ENCODE assay signal across 8 cellular contexts in genomic region chrX:24148535-24149345, GRCh38. TPM values are rescaled to one million over a fixed set of nuclear protein-coding genes. Genes with fewer than 3 reads are reported as not detected.
DNase-seq lines count a peak whose midpoint lies in the region; ATAC-seq, FAIRE-seq and TF ChIP-seq lines count a peak whose summit lies in the region.

No MANE protein-coding gene starts in this region.

- FAIRE-seq in TTC549 (lab: Jason Lieb, UNC) = peak; percentile 90

- H3K27me3 Mint-ChIP-seq in neural progenitor cell (ENCODE audit: insufficient read depth, low read depth) = peaks cover 3% of the 10 kb centered on the region

- H2AFZ ChIP-seq in neural progenitor cell (replicated peaks) = peak overlapping the region; percentile 92

- H3K36me3 ChIP-seq in esophagus muscularis mucosa = no peaks in the 10 kb centered on the region
- peaks cover 3% of the 10 kb centered on the region for H3K36me3 ChIP-seq in neural progenitor cell

- peak overlapping the region; percentile 99 for H3K9ac ChIP-seq in neural progenitor cell

- H3K4me1 ChIP-seq in esophagus muscularis mucosa (peaks cover 52 to 69% (median 59%) of the 10 kb centered on the region in 4 donors), neural progenitor cell (peaks cover 59% of the 10 kb centered on the region)

- 2% methylated on average over 24 of the region's 33 CpGs for WGBS in esophagus muscularis mucosa

- H3K36me3 Mint-ChIP-seq in neural progenitor cell = no peaks in the 10 kb centered on the region

- ATAC-seq in HG02884 (IDR thresholded peaks at IDR 0.05; ENCODE audit: unreplicated experiment) = peak; percentile 2
- no peak for ATAC-seq in HG02870 (IDR thresholded peaks at IDR 0.05; ENCODE audit: unreplicated experiment)

- H3K27ac ChIP-seq in esophagus muscularis mucosa (replicated peaks in 1 of 4) (peak overlapping the region; percentile 95 to 98 (median 96)), neural progenitor cell (peak overlapping the region; percentile 100)

- intact Hi-C loops in esophagus muscularis mucosa (cut with DNase I) = no loop called here

- TF ChIP-seq EP300 in esophagus muscularis mucosa (IDR thresholded peaks at IDR 0.05) = no peak

- H3K9me3 ChIP-seq in esophagus muscularis mucosa = no peaks in the 10 kb centered on the region
- no peaks in the 10 kb centered on the region for H3K9me3 ChIP-seq in neural progenitor cell (ENCODE audit: low read depth)

- peak; percentile 6 for DNase-seq in Daoy (ENCODE audit: low read depth)
- no peak for DNase-seq in esophagus muscularis mucosa (ENCODE audit: extremely low spot score)
- no peak for DNase-seq in neural progenitor cell (ENCODE audit: low spot score)
- DNase-seq in NCI-H510A (lab: John Stamatoyannopoulos, UW) = no peak
- no peak for DNase-seq in NCI-H1694 treated with DMSO at 0.1 percent for 48 hours (lab: John Stamatoyannopoulos, UW)

- no peaks in the 10 kb centered on the region for H3K9me3 Mint-ChIP-seq in neural progenitor cell

- H4K20me1 ChIP-seq in neural progenitor cell (ENCODE audit: low read depth) = peaks cover 33% of the 10 kb centered on the region

- H3K27ac Mint-ChIP-seq in neural progenitor cell = peak overlapping the region; percentile 98

- H3F3A ChIP-seq in neural progenitor cell (ENCODE audit: low read depth) = peaks cover 61% of the 10 kb centered on the region

- peaks cover 52% of the 10 kb centered on the region for H3K4me1 Mint-ChIP-seq in neural progenitor cell

- TF ChIP-seq POLR2A in esophagus muscularis mucosa (IDR thresholded peaks at IDR 0.05; ENCODE audit: low read depth) = no peak

- H3K4me3 Mint-ChIP-seq in neural progenitor cell = peak overlapping the region; percentile 90

- H3K79me2 ChIP-seq in neural progenitor cell (ENCODE audit: low read depth) = peaks cover 48% of the 10 kb centered on the region

- no peaks in the 10 kb centered on the region for H3K27me3 ChIP-seq in esophagus muscularis mucosa
- no peaks in the 10 kb centered on the region for H3K27me3 ChIP-seq in neural progenitor cell

- peak overlapping the region; percentile 64 to 88 (median 74) for H3K4me3 ChIP-seq in esophagus muscularis mucosa
- peak overlapping the region; percentile 100 for H3K4me3 ChIP-seq in neural progenitor cell

- TF ChIP-seq CTCF in esophagus muscularis mucosa (IDR thresholded peaks at IDR 0.05) = no peak
- no peak for TF ChIP-seq CTCF in neural progenitor cell (IDR thresholded peaks at IDR 0.05)

- H3K4me2 ChIP-seq in neural progenitor cell = peak overlapping the region; percentile 92

RNA-seq across cellular contexts. Expression of gene ZFX, which starts 0.8 kb away (rescaled TPM):
- total RNA-seq in Daoy (2014; rRNA removed; shearing (Covaris generic)) = 12.3 and 17.4 TPM in 2 replicates
- total RNA-seq in esophagus muscularis mucosa (10 to 100 TPM; 52.3 to 75.6 (median 66.4) TPM), neural progenitor cell (ENCODE audit: low replicate concordance) (48.2 and 59.1 TPM in 2 replicates)
